Comparison of ENCODE assay signal across 8 cellular contexts in genomic region chr20:47150403-47151152, GRCh38.
DNase-seq lines count a peak whose midpoint lies in the region; ATAC-seq and TF ChIP-seq lines count a peak whose summit lies in the region.

No MANE protein-coding gene starts in this region.

- H3K4me3 Mint-ChIP-seq in activated CD4-positive, alpha-beta T cell treated with anti-CD3 and anti-CD28 coated beads for 36 hours = no peak overlapping the region
- H3K4me3 Mint-ChIP-seq in endodermal cell = no peak overlapping the region
- H3K4me3 Mint-ChIP-seq in memory B cell = no peak overlapping the region

- ATAC-seq in activated CD4-positive, alpha-beta T cell treated with anti-CD3 and anti-CD28 coated beads for 36 hours = peak; percentile 95
- ATAC-seq in memory B cell (ENCODE audit: low read depth) = peak; percentile 66

- POLR2A ChIA-PET in activated CD4-positive, alpha-beta T cell treated with anti-CD3 and anti-CD28 coated beads for 36 hours (lab: Charles Lee) = interaction anchor here (0.7 kb wide), 1 partner anchor 748 kb away, joined by 4 read pairs; no protein-coding TSS in a partner anchor

- peaks cover 5% of the 10 kb centered on the region for H3K36me3 ChIP-seq in MG63
- H3K36me3 ChIP-seq in SJSA1 = no peaks in the 10 kb centered on the region
- H3K36me3 ChIP-seq in endodermal cell (ENCODE audit: control insufficient read depth, insufficient read depth, low read length) = peaks cover 18% of the 10 kb centered on the region
- no peaks in the 10 kb centered on the region for H3K36me3 ChIP-seq in vagina

- TF ChIP-seq CTCF in endodermal cell (conservative IDR thresholded peaks at IDR 0.05) (peak; percentile 92), vagina (IDR thresholded peaks at IDR 0.05) (peak in 2 of 3 experiments; percentile 25 to 59)

- H3K4me1 Mint-ChIP-seq in activated CD4-positive, alpha-beta T cell treated with anti-CD3 and anti-CD28 coated beads for 36 hours = no peaks in the 10 kb centered on the region
- peaks cover 2% of the 10 kb centered on the region for H3K4me1 Mint-ChIP-seq in endodermal cell
- H3K4me1 Mint-ChIP-seq in memory B cell = no peaks in the 10 kb centered on the region

- H3K9me3 ChIP-seq in MG63 (no peaks in the 10 kb centered on the region), SJSA1 (replicated peaks) (no peaks in the 10 kb centered on the region; the same call in 1 of the 2 replicates), endodermal cell (ENCODE audit: control insufficient read depth, low read length) (no peaks in the 10 kb centered on the region), vagina (no peaks in the 10 kb centered on the region)

- intact Hi-C loops in activated CD4-positive, alpha-beta T cell treated with anti-CD3 and anti-CD28 coated beads for 36 hours (cut with DNase I, micrococcal nuclease) = loop anchor here (1.0 to 2.0 kb wide), 3 partner anchors 31 to 392 kb away; no protein-coding TSS in a partner anchor
- intact Hi-C loops in vagina (cut with DNase I) = loop anchor here (10.0 kb wide), 1 partner anchor 386 kb away; no protein-coding TSS in a partner anchor

- CTCF ChIA-PET in activated CD4-positive, alpha-beta T cell treated with anti-CD3 and anti-CD28 coated beads for 36 hours (lab: Charles Lee) = no interaction called here

- H3K4me1 ChIP-seq in SJSA1 (replicated peaks) (peaks cover 16% of the 10 kb centered on the region), endodermal cell (ENCODE audit: control insufficient read depth, insufficient read depth, low read length) (no peaks in the 10 kb centered on the region), vagina (no peaks in the 10 kb centered on the region)

- H3K27ac Mint-ChIP-seq in activated CD4-positive, alpha-beta T cell treated with anti-CD3 and anti-CD28 coated beads for 36 hours = no peak overlapping the region
- H3K27ac Mint-ChIP-seq in endodermal cell (no peak overlapping the region), memory B cell (no peak overlapping the region)

- peaks cover 8% of the 10 kb centered on the region for H3K27me3 Mint-ChIP-seq in activated CD4-positive, alpha-beta T cell treated with anti-CD3 and anti-CD28 coated beads for 36 hours
- H3K27me3 Mint-ChIP-seq in endodermal cell (ENCODE audit: insufficient read depth) (peaks cover 2% of the 10 kb centered on the region), memory B cell (peaks cover 17% of the 10 kb centered on the region)

- TF ChIP-seq POLR2A in vagina (IDR thresholded peaks at IDR 0.05) = no peak

- peak; percentile 47 for DNase-seq in activated CD4-positive, alpha-beta T cell treated with anti-CD3 and anti-CD28 coated beads for 36 hours
- no peak for DNase-seq in activated CD4-positive, alpha-beta T cell treated with anti-CD3 and anti-CD28 coated beads, Interleukin-2, amount 50 U/mL, for 4 hours
- peak; percentile 68 for DNase-seq in MG63
- peak; percentile 63 to 79 for DNase-seq in SJSA1 (ENCODE audit: low read depth in 1 of 2, low spot score in 2 of 2)
- DNase-seq in endodermal cell = peak; percentile 96
- no peak for DNase-seq in memory B cell (ENCODE audit: low spot score in 2 of 2)
- no peak for DNase-seq in vagina (ENCODE audit: extremely low spot score in 2 of 2)
- no peak for DNase-seq in effector CD8-positive, alpha-beta T cell (lab: John Stamatoyannopoulos, UW)

- 63 to 66% methylated on average over 10 to 11 of the region's 11 CpGs for WGBS in endodermal cell (ENCODE audit: insufficient coverage in 1 of 2, insufficient read length in 1 of 2), 2 experiments

- no peaks in the 10 kb centered on the region for H3K9me3 Mint-ChIP-seq in activated CD4-positive, alpha-beta T cell treated with anti-CD3 and anti-CD28 coated beads for 36 hours (ENCODE audit: low read depth)
- H3K9me3 Mint-ChIP-seq in endodermal cell (no peaks in the 10 kb centered on the region), memory B cell (peaks cover 2% of the 10 kb centered on the region)

- no peak overlapping the region for H3K4me3 ChIP-seq in MG63
- no peak overlapping the region for H3K4me3 ChIP-seq in SJSA1
- no peak overlapping the region for H3K4me3 ChIP-seq in endodermal cell (ENCODE audit: low read length)
- no peak overlapping the region for H3K4me3 ChIP-seq in vagina

- no peaks in the 10 kb centered on the region for H3K36me3 Mint-ChIP-seq in activated CD4-positive, alpha-beta T cell treated with anti-CD3 and anti-CD28 coated beads for 36 hours (ENCODE audit: low read depth)
- H3K36me3 Mint-ChIP-seq in endodermal cell (ENCODE audit: low read depth) (peaks cover 15% of the 10 kb centered on the region), memory B cell (peaks cover 2% of the 10 kb centered on the region)

- H3K27ac ChIP-seq in SJSA1 (no peak overlapping the region), endodermal cell (ENCODE audit: low read depth, low read length) (no peak overlapping the region), vagina (no peak overlapping the region)

- no peaks in the 10 kb centered on the region; the same call in 1 of the 2 replicates for H3K27me3 ChIP-seq in MG63
- H3K27me3 ChIP-seq in SJSA1 (replicated peaks) = no peaks in the 10 kb centered on the region
- no peaks in the 10 kb centered on the region for H3K27me3 ChIP-seq in endodermal cell (ENCODE audit: control insufficient read depth, insufficient read depth, low read length, poor library complexity, severe bottlenecking)
- H3K27me3 ChIP-seq in vagina = no peaks in the 10 kb centered on the region

- no peak overlapping the region for H3K9ac ChIP-seq in endodermal cell (ENCODE audit: extremely low read depth, low read length, poor library complexity, severe bottlenecking)

Comparison
In these comparisons a context has a peak if more than half of its experiments do, and no peak if none do; other contexts are left out.
1. DNase-seq: peak in activated CD4-positive, alpha-beta T cell treated with anti-CD3 and anti-CD28 coated beads for 36 hours (single experiment), MG63 (single experiment), SJSA1 (2 of 2) and endodermal cell (single experiment); none in activated CD4-positive, alpha-beta T cell treated with anti-CD3 and anti-CD28 coated beads, Interleukin-2, amount 50 U/mL, for 4 hours (0 of 2), memory B cell (0 of 2), vagina (0 of 2) and effector CD8-positive, alpha-beta T cell (single experiment).